ENCODE assay signal across 21 cellular contexts in genomic region chr4:16790508-16790907, GRCh38.
"Had no signal": no experiment of that assay in that cellular context is flagged by ENCODE, and none has a peak within 500 bp of the region (broad histone marks: within the 10 kb centered on the region; RNA-seq: fewer than 3 reads in every experiment).

No MANE protein-coding gene starts in this region.

- H3K27ac ChIP-seq: SK-N-MC, VCaP had no signal

- H3K9me3 Mint-ChIP-seq: activated CD4-positive, alpha-beta memory T cell treated with anti-CD3 and anti-CD28 coated beads, Interleukin-2, amount 10 ng/mL, durations not matched to agents 7 days and 5 days; activated naive CD4-positive, alpha-beta T cell treated with anti-CD3 and anti-CD28 coated beads, Interleukin-2, amount 10 ng/mL, durations not matched to agents 7 days and 5 days; activated naive CD8-positive, alpha-beta T cell treated with anti-CD3 and anti-CD28 coated beads for 36 hours; activated T-helper 17 cell treated with anti-CD3 and anti-CD28 coated beads, Interleukin-2, amount 50 U/mL, for 72 hours; T-cell had no signal

- H3K36me3 Mint-ChIP-seq: activated naive CD4-positive, alpha-beta T cell treated with anti-CD3 and anti-CD28 coated beads, Interleukin-2, amount 10 ng/mL, durations not matched to agents 7 days and 5 days; activated naive CD8-positive, alpha-beta T cell treated with anti-CD3 and anti-CD28 coated beads for 36 hours; T-cell had no signal

- H3K4me3 Mint-ChIP-seq: activated CD4-positive, alpha-beta memory T cell treated with anti-CD3 and anti-CD28 coated beads, Interleukin-2, amount 10 ng/mL, durations not matched to agents 7 days and 5 days; activated CD4-positive, alpha-beta T cell treated with anti-CD3 and anti-CD28 coated beads for 36 hours; activated naive CD4-positive, alpha-beta T cell treated with anti-CD3 and anti-CD28 coated beads, Interleukin-2, amount 10 ng/mL, durations not matched to agents 7 days and 5 days; activated naive CD8-positive, alpha-beta T cell treated with anti-CD3 and anti-CD28 coated beads for 36 hours; activated T-helper 17 cell treated with anti-CD3 and anti-CD28 coated beads, Interleukin-2, amount 50 U/mL, for 72 hours; T-cell had no signal

- H3K27ac Mint-ChIP-seq: activated CD4-positive, alpha-beta memory T cell treated with anti-CD3 and anti-CD28 coated beads, Interleukin-2, amount 10 ng/mL, durations not matched to agents 7 days and 5 days; activated CD4-positive, alpha-beta T cell treated with anti-CD3 and anti-CD28 coated beads for 36 hours; activated naive CD4-positive, alpha-beta T cell treated with anti-CD3 and anti-CD28 coated beads, Interleukin-2, amount 10 ng/mL, durations not matched to agents 7 days and 5 days; activated naive CD8-positive, alpha-beta T cell treated with anti-CD3 and anti-CD28 coated beads for 36 hours; activated T-helper 17 cell treated with anti-CD3 and anti-CD28 coated beads, Interleukin-2, amount 50 U/mL, for 72 hours; T-cell had no signal

- DNase-seq: activated CD4-positive, alpha-beta memory T cell treated with anti-CD3 and anti-CD28 coated beads, Interleukin-2, amount 10 ng/mL, durations not matched to agents 7 days and 5 days; activated CD4-positive, alpha-beta T cell treated with anti-CD3 and anti-CD28 coated beads for 36 hours; activated CD4-positive, alpha-beta T cell treated with anti-CD3 and anti-CD28 coated beads, Interleukin-2, amount 50 U/mL, for 1 hour; activated gamma-delta T cell; activated naive CD4-positive, alpha-beta T cell treated with anti-CD3 and anti-CD28 coated beads, Interleukin-2, amount 10 ng/mL, durations not matched to agents 7 days and 5 days; activated naive CD8-positive, alpha-beta T cell treated with anti-CD3 and anti-CD28 coated beads for 36 hours; activated T-cell treated with anti-CD3 and anti-CD28 coated beads for 4 hours; activated T-cell treated with anti-CD3 and anti-CD28 coated beads, Interleukin-2, amount 50 U/mL, for 48 hours; NCI-H1105 treated with DMSO at 0.1 percent for 48 hours; NCI-H1436 treated with DMSO at 0.1 percent for 48 hours; NCI-H187; NCI-H2081; NCI-H510A treated with DMSO at 0.1 percent for 48 hours; NCI-H69; NK-92 treated with Interleukin-12 subunit alpha and Interleukin-12 subunit beta, amount 100 ng/mL, for 24 hours; T-cell; T-helper 2 cell; T1000 had no signal

- H3K4me1 Mint-ChIP-seq: activated CD4-positive, alpha-beta memory T cell treated with anti-CD3 and anti-CD28 coated beads, Interleukin-2, amount 10 ng/mL, durations not matched to agents 7 days and 5 days; activated CD4-positive, alpha-beta T cell treated with anti-CD3 and anti-CD28 coated beads for 36 hours; activated naive CD4-positive, alpha-beta T cell treated with anti-CD3 and anti-CD28 coated beads, Interleukin-2, amount 10 ng/mL, durations not matched to agents 7 days and 5 days; activated naive CD8-positive, alpha-beta T cell treated with anti-CD3 and anti-CD28 coated beads for 36 hours; activated T-helper 17 cell treated with anti-CD3 and anti-CD28 coated beads, Interleukin-2, amount 50 U/mL, for 72 hours; T-cell had no signal

- H3K4me3 ChIP-seq: SK-N-MC had no signal

- ATAC-seq: activated CD4-positive, alpha-beta T cell treated with anti-CD3 and anti-CD28 coated beads for 36 hours; activated T-helper 17 cell treated with anti-CD3 and anti-CD28 coated beads, Interleukin-2, amount 50 U/mL, for 72 hours; T-cell had no signal

- H3K27me3 Mint-ChIP-seq: activated CD4-positive, alpha-beta memory T cell treated with anti-CD3 and anti-CD28 coated beads, Interleukin-2, amount 10 ng/mL, durations not matched to agents 7 days and 5 days; activated CD4-positive, alpha-beta T cell treated with anti-CD3 and anti-CD28 coated beads for 36 hours; activated naive CD8-positive, alpha-beta T cell treated with anti-CD3 and anti-CD28 coated beads for 36 hours; activated T-helper 17 cell treated with anti-CD3 and anti-CD28 coated beads, Interleukin-2, amount 50 U/mL, for 72 hours had no signal
